20 cellular contexts compared by ENCODE assay signal in the genomic region with DNA sequence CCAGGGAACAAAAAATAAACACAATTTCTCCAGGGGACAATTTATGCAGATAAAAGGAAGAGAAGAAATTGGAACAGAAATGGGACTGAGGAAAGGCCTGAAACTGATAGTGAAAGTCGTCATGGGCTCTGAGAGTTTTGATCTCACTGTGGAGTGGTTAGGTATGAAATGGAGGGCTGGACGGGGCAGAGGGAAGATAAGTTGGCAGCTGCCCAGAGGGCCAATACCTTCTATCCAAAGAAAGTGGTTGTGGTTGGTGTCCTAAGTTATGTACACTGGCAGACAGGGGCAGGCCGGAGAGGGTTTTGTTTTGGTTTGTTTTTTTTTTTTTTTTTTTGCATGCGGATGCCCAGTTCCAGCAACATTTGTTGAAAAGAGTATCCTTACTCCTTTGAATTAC. TPM values are rescaled to one million over a fixed set of nuclear protein-coding genes. Genes with fewer than 3 reads are reported as not detected.
DNase-seq lines count a peak whose midpoint lies in the region; ATAC-seq, FAIRE-seq and TF ChIP-seq lines count a peak whose summit lies in the region.
"Had no signal": no experiment of that assay in that cellular context is flagged by ENCODE, and none has a peak within 500 bp of the region (broad histone marks: within the 10 kb centered on the region; RNA-seq: fewer than 3 reads in every experiment).

No MANE protein-coding gene starts in this region.

- no peak overlapping the region for H4K8ac ChIP-seq in H9 (replicated peaks; ENCODE audit: insufficient read length, low read depth, low read length)

- no peak overlapping the region for H2BK120ac ChIP-seq in H9 (ENCODE audit: low read depth, low read length, poor library complexity, severe bottlenecking)

- H3K4me3 ChIP-seq in MM.1S (ENCODE audit: low read length) (no peak overlapping the region), astrocyte (ENCODE audit: insufficient read depth, low read depth, low read length) (no peak overlapping the region), osteoblast (ENCODE audit: insufficient read depth, low read length) (peak overlapping the region; percentile 41)
- H3K4me3 ChIP-seq: HAP-1, SK-N-MC had no signal

- TF ChIP-seq CTCF in MM.1S (IDR thresholded peaks at IDR 0.05; ENCODE audit: low read length) (no peak), astrocyte (IDR thresholded peaks at IDR 0.05; ENCODE audit: insufficient read depth, low read depth, low read length) (no peak), osteoblast (IDR thresholded peaks at IDR 0.05; ENCODE audit: extremely low read depth, low read depth, low read length) (no peak), H9 (conservative IDR thresholded peaks at IDR 0.05) (no peak)

- no peaks in the 10 kb centered on the region for H3K23me2 ChIP-seq in H9 (ENCODE audit: insufficient read length, low read depth, low read length, poor library complexity, severe bottlenecking)

- H3K27me3 Mint-ChIP-seq in astrocyte (ENCODE audit: low read depth, unreplicated experiment) (no peaks in the 10 kb centered on the region), H9 (ENCODE audit: low read depth) (no peaks in the 10 kb centered on the region)

- H3K79me2 ChIP-seq in MM.1S (ENCODE audit: low read length), result no peaks in the 10 kb centered on the region
- H3K79me2 ChIP-seq in astrocyte (ENCODE audit: insufficient read depth, low read length), result peaks cover 86% of the 10 kb centered on the region
- peaks cover 89% of the 10 kb centered on the region for H3K79me2 ChIP-seq in osteoblast (ENCODE audit: insufficient read depth, low read length)
- peaks cover 3% of the 10 kb centered on the region; the same call in 1 of the 2 replicates for H3K79me2 ChIP-seq in H9 (ENCODE audit: insufficient read depth, low read length)

- no peak overlapping the region for H3K18ac ChIP-seq in H9 (ENCODE audit: insufficient read length, low read depth, low read length)

- peak; percentile 15 for DNase-seq in H4 (ENCODE audit: low spot score)
- DNase-seq in MM.1S, result peak; percentile 7
- no peak for DNase-seq in astrocyte (ENCODE audit: low read depth)
- no peak for DNase-seq in osteoblast (ENCODE audit: insufficient read length, low spot score, missing footprints)
- DNase-seq in H9, result no peak
- DNase-seq in DMS79 treated with DMSO at 0.1 percent for 48 hours (lab: John Stamatoyannopoulos, UW), result no peak
- DNase-seq: ACHN, AML-193, COR-L47, DMS153, NCI-H1417 treated with DMSO at 0.1 percent for 48 hours, NCI-H2081, NCI-H510A treated with DMSO at 0.1 percent for 48 hours, NCI-H82 had no signal

- H3K36me3 Mint-ChIP-seq in astrocyte (ENCODE audit: low read depth, unreplicated experiment) (peaks cover 8% of the 10 kb centered on the region), H9 (ENCODE audit: insufficient read depth in 1 of 3, low read depth in 3 of 3) (peaks cover 18 to 35% (median 22%) of the 10 kb centered on the region in 3 experiments)

- H2BK20ac ChIP-seq in H9 (ENCODE audit: low read depth, low read length, poor library complexity, severe bottlenecking), result no peak overlapping the region

- no peaks in the 10 kb centered on the region for H3K9me2 ChIP-seq in MM.1S (replicated peaks; ENCODE audit: insufficient read depth, low read length)

- H2BK12ac ChIP-seq in H9 (ENCODE audit: insufficient read length, low read depth, low read length), result no peak overlapping the region

- H3K4me1 ChIP-seq in MM.1S (ENCODE audit: low read length), result no peaks in the 10 kb centered on the region
- no peaks in the 10 kb centered on the region for H3K4me1 ChIP-seq in astrocyte (ENCODE audit: insufficient read depth, low read length)
- peaks cover 11% of the 10 kb centered on the region for H3K4me1 ChIP-seq in osteoblast (ENCODE audit: insufficient read depth, low read length)
- no peaks in the 10 kb centered on the region for H3K4me1 ChIP-seq in H9 (ENCODE audit: insufficient read depth, low read length)
- H3K4me1 ChIP-seq: HAP-1 had no signal

- H3K27ac Mint-ChIP-seq in astrocyte (ENCODE audit: unreplicated experiment), result no peak overlapping the region
- H3K27ac Mint-ChIP-seq in H9, result no peak overlapping the region

- ATAC-seq in GM18858 (IDR thresholded peaks at IDR 0.05; ENCODE audit: unreplicated experiment), result no peak
- ATAC-seq: Panc1, Right ventricle myocardium inferior had no signal

- H3K27ac ChIP-seq in MM.1S (ENCODE audit: low read length) (no peak overlapping the region), astrocyte (ENCODE audit: low read depth, low read length) (no peak overlapping the region), osteoblast (ENCODE audit: low read depth, low read length) (no peak overlapping the region), H9 (ENCODE audit: insufficient read length, low read depth, low read length) (no peak overlapping the region)
- H3K27ac ChIP-seq: SK-N-MC had no signal

- no peak overlapping the region for H3K4me2 ChIP-seq in MM.1S (ENCODE audit: low read depth, low read length)
- H3K4me2 ChIP-seq in astrocyte (ENCODE audit: low read length), result peak overlapping the region; percentile 9
- peak overlapping the region; percentile 59 for H3K4me2 ChIP-seq in osteoblast (ENCODE audit: insufficient read depth, low read length)
- no peak overlapping the region for H3K4me2 ChIP-seq in H9 (ENCODE audit: insufficient read depth, insufficient read length, low read length)

- H4K5ac ChIP-seq in H9 (ENCODE audit: insufficient read length, low read depth, low read length), result no peak overlapping the region

- no peak overlapping the region for H3K9ac ChIP-seq in MM.1S (ENCODE audit: low read length)
- no peak overlapping the region for H3K9ac ChIP-seq in astrocyte (ENCODE audit: low read length)
- H3K9ac ChIP-seq in H9 (ENCODE audit: extremely low read depth, insufficient read length, low read length), result no peak overlapping the region

- H2AFZ ChIP-seq in MM.1S (ENCODE audit: low read length) (no peak overlapping the region), astrocyte (ENCODE audit: low read depth, low read length) (no peak overlapping the region), osteoblast (ENCODE audit: low read length) (no peak overlapping the region), H9 (ENCODE audit: low read length) (no peak overlapping the region)

- no peak overlapping the region for H3K4ac ChIP-seq in H9 (ENCODE audit: low read depth, low read length)

- H3K27me3 ChIP-seq in MM.1S (replicated peaks; ENCODE audit: insufficient read depth, low read length), result no peaks in the 10 kb centered on the region
- H3K27me3 ChIP-seq in astrocyte (ENCODE audit: insufficient read depth, low read length), result no peaks in the 10 kb centered on the region
- no peaks in the 10 kb centered on the region for H3K27me3 ChIP-seq in osteoblast (ENCODE audit: insufficient read depth, low read length)
- no peaks in the 10 kb centered on the region for H3K27me3 ChIP-seq in H9 (ENCODE audit: insufficient read depth, low read length)

- no peak overlapping the region for H2BK15ac ChIP-seq in H9 (ENCODE audit: low read depth, low read length)

- H3K14ac ChIP-seq in H9 (ENCODE audit: insufficient read depth, low read length), result no peak overlapping the region

- H3K4me3 Mint-ChIP-seq in astrocyte (ENCODE audit: unreplicated experiment), result no peak overlapping the region
- no peak overlapping the region for H3K4me3 Mint-ChIP-seq in H9

- no peak overlapping the region for H3K23ac ChIP-seq in H9 (ENCODE audit: insufficient read length, low read depth, low read length)

- no peaks in the 10 kb centered on the region for H4K20me1 ChIP-seq in MM.1S (ENCODE audit: insufficient read depth, low read length)
- peaks cover 60% of the 10 kb centered on the region for H4K20me1 ChIP-seq in astrocyte (ENCODE audit: insufficient read depth, low read length)
- H4K20me1 ChIP-seq in osteoblast (ENCODE audit: insufficient read depth, low read length), result peaks cover 25% of the 10 kb centered on the region
- H4K20me1 ChIP-seq in H9 (ENCODE audit: control insufficient read depth, insufficient read depth, insufficient read length), result no peaks in the 10 kb centered on the region

- H2BK5ac ChIP-seq in H9 (ENCODE audit: insufficient read length, low read length), result no peak overlapping the region

- H3K36me3 ChIP-seq in MM.1S (replicated peaks; ENCODE audit: insufficient read depth, low read length) (no peaks in the 10 kb centered on the region), astrocyte (ENCODE audit: insufficient read depth, low read length) (no peaks in the 10 kb centered on the region), osteoblast (ENCODE audit: insufficient read depth, low read length) (no peaks in the 10 kb centered on the region)
- H3K36me3 ChIP-seq: HAP-1 had no signal

- H3K4me1 Mint-ChIP-seq in astrocyte (ENCODE audit: low read depth, unreplicated experiment) (peaks cover 5% of the 10 kb centered on the region), H9 (peaks cover 0 to 3% of the 10 kb centered on the region in 2 experiments; a peak in 3 of 4 replicates)

- H3T11ph ChIP-seq in H9 (ENCODE audit: low read length), result no peak overlapping the region

- no peak overlapping the region for H2AK5ac ChIP-seq in H9 (ENCODE audit: insufficient read length, low read length)

- no peaks in the 10 kb centered on the region for H3K9me3 Mint-ChIP-seq in astrocyte (ENCODE audit: unreplicated experiment)
- H3K9me3 Mint-ChIP-seq in H9, result peaks cover 25 to 33% of the 10 kb centered on the region in 2 experiments

- no peak for FAIRE-seq in astrocyte (lab: Jason Lieb, UNC)
- FAIRE-seq: GM19239 had no signal

- H3K79me1 ChIP-seq in H9 (ENCODE audit: insufficient read depth, low read depth, low read length, poor library complexity, severe bottlenecking), result no peaks in the 10 kb centered on the region

- no CpG with 5 or more reads among the region's 4 CpGs for WGBS in H9 (ENCODE audit: extremely low coverage, insufficient read length, low lambda C conversion rate)

- H3K9me3 ChIP-seq in MM.1S (replicated peaks; ENCODE audit: insufficient read depth, low read length) (no peaks in the 10 kb centered on the region), astrocyte (ENCODE audit: insufficient read depth, low read depth, low read length) (no peaks in the 10 kb centered on the region), osteoblast (ENCODE audit: low read depth, low read length) (no peaks in the 10 kb centered on the region), H9 (ENCODE audit: control insufficient read depth, low read depth, low read length) (no peaks in the 10 kb centered on the region)

- no peak overlapping the region for H3K56ac ChIP-seq in H9 (ENCODE audit: insufficient read length, low read depth, low read length)

- H4K91ac ChIP-seq in H9 (ENCODE audit: insufficient read length, low read depth, low read length), result no peak overlapping the region

- H3F3A ChIP-seq in MM.1S (ENCODE audit: insufficient read depth, low read length), result no peaks in the 10 kb centered on the region

RNA-seq across cellular contexts. Expression of gene ZNF618, which starts 46.1 kb away (rescaled TPM):
- 4.8 and 4.9 TPM in 2 replicates for total RNA-seq in H4 (2014; rRNA removed; shearing (Covaris generic))
- total RNA-seq in astrocyte, result 29.6 and 30.1 TPM in 2 replicates
- total RNA-seq in osteoblast, result 10.1 and 13.6 TPM in 2 replicates
- 13.6 and 16.3 TPM in 2 replicates for total RNA-seq in H9 (2021)

Comparison
In these comparisons a context has a peak if more than half of its experiments do, and no peak if none do; other contexts are left out.
1. DNase-seq: peak in H4 (single experiment) and MM.1S (single experiment); none in astrocyte (single experiment), osteoblast (single experiment), H9 (single experiment) and DMS79 treated with DMSO at 0.1 percent for 48 hours (single experiment).
2. H3K4me2 ChIP-seq: peak in astrocyte (single experiment) and osteoblast (single experiment); none in MM.1S (single experiment) and H9 (single experiment).